ENCODE assay signal across 16 cellular contexts in genomic region chr5:86909461-86909881, GRCh38.
DNase-seq lines count a peak whose midpoint lies in the region; ATAC-seq and TF ChIP-seq lines count a peak whose summit lies in the region.
"Had no signal": no experiment of that assay in that cellular context is flagged by ENCODE, and none has a peak within 500 bp of the region (broad histone marks: within the 10 kb centered on the region; RNA-seq: fewer than 3 reads in every experiment).

No MANE protein-coding gene starts in this region.

- no peak overlapping the region for H3K4me2 ChIP-seq in mesendoderm (ENCODE audit: low read length)

- no peak overlapping the region for H4K8ac ChIP-seq in mesendoderm (ENCODE audit: low read depth, low read length)

- no CpG with 5 or more reads among the region's 3 CpGs for WGBS in mesendoderm (ENCODE audit: extremely low coverage, insufficient coverage, low lambda C conversion rate)

- H3K18ac ChIP-seq in mesendoderm (ENCODE audit: low read length), result no peak overlapping the region

- ATAC-seq in HG03135 (IDR thresholded peaks at IDR 0.05; ENCODE audit: unreplicated experiment) (no peak), HG02852 (IDR thresholded peaks at IDR 0.05; ENCODE audit: unreplicated experiment) (no peak)

- no peak overlapping the region for H3K56ac ChIP-seq in mesendoderm (ENCODE audit: low read length)

- H3K4me3 ChIP-seq in AG09309 (ENCODE audit: control insufficient read depth, low read depth, low read length) (no peak overlapping the region), astrocyte of the cerebellum (ENCODE audit: low read depth, low read length) (no peak overlapping the region), mesendoderm (ENCODE audit: low read length) (no peak overlapping the region)
- H3K4me3 ChIP-seq: psoas muscle had no signal

- no peak overlapping the region for H2AK5ac ChIP-seq in mesendoderm (ENCODE audit: low read length)

- no peak overlapping the region for H2BK5ac ChIP-seq in mesendoderm (ENCODE audit: low read length)

- no peak overlapping the region for H3K27ac ChIP-seq in mesendoderm (ENCODE audit: low read depth, low read length)
- H3K27ac ChIP-seq: psoas muscle had no signal

- no peak overlapping the region for H2BK120ac ChIP-seq in mesendoderm (ENCODE audit: low read depth, low read length)

- in situ Hi-C loops in astrocyte of the cerebellum (cut with HindIII; ENCODE audit: low sequenced_read_pairs), result no loop called here

- H3K4ac ChIP-seq in mesendoderm (ENCODE audit: low read depth, low read length), result no peak overlapping the region

- no peaks in the 10 kb centered on the region for H3K36me3 ChIP-seq in mesendoderm (ENCODE audit: control insufficient read depth, insufficient read depth, low read length)

- no peaks in the 10 kb centered on the region for H3K27me3 ChIP-seq in mesendoderm (ENCODE audit: insufficient read depth, low read length, poor library complexity)

- no peak overlapping the region for H3K23ac ChIP-seq in mesendoderm (ENCODE audit: low read length)

- H3K4me1 ChIP-seq in mesendoderm (ENCODE audit: control insufficient read depth, low read depth, low read length), result no peaks in the 10 kb centered on the region
- H3K4me1 ChIP-seq: psoas muscle had no signal

- H3K79me2 ChIP-seq in mesendoderm (ENCODE audit: control insufficient read depth, insufficient read depth, low read length), result no peaks in the 10 kb centered on the region

- DNase-seq in AG09309 (ENCODE audit: low read depth), result peak; percentile 14
- peak; percentile 94 for DNase-seq in HS-5 (ENCODE audit: low read depth)
- peak; percentile 56 for DNase-seq in astrocyte of the cerebellum (ENCODE audit: low read depth)
- peak; percentile 4 for DNase-seq in mesendoderm
- no peak for DNase-seq in activated naive CD4-positive, alpha-beta T cell (lab: John Stamatoyannopoulos, UW)
- DNase-seq in NCI-H2107 treated with DMSO at 0.1 percent for 48 hours (lab: John Stamatoyannopoulos, UW; ENCODE audit: unreplicated experiment), result no peak
- DNase-seq: activated B cell treated with CpG ODN at 0.5 μM for 24 hours; activated CD8-positive, alpha-beta memory T cell treated with anti-CD3 and anti-CD28 coated beads, Interleukin-2, amount 50 U/mL, for 48 hours; CD4-positive, CD25-positive, alpha-beta regulatory T cell; GF-D8; left cardiac atrium; MM.1S; NCI-H2107; psoas muscle had no signal

- no peak overlapping the region for H4K5ac ChIP-seq in mesendoderm (ENCODE audit: low read length)

- no peak overlapping the region for H2BK15ac ChIP-seq in mesendoderm (replicated peaks; ENCODE audit: low read depth)

- H3K9ac ChIP-seq in mesendoderm (ENCODE audit: low read length), result no peak overlapping the region

- H3K79me1 ChIP-seq in mesendoderm (ENCODE audit: low read length), result no peaks in the 10 kb centered on the region

- no peak for TF ChIP-seq CTCF in AG09309 (IDR thresholded peaks at IDR 0.05; ENCODE audit: control insufficient read depth, insufficient read depth, low read depth, low read length, missing control alignments)
- TF ChIP-seq CTCF in astrocyte of the cerebellum (IDR thresholded peaks at IDR 0.05; ENCODE audit: low read depth, low read length, missing control alignments), result no peak

Comparison
In these comparisons a context has a peak if more than half of its experiments do, and no peak if none do; other contexts are left out.
1. DNase-seq: peak in AG09309 (single experiment), HS-5 (single experiment), astrocyte of the cerebellum (single experiment) and mesendoderm (single experiment); none in activated naive CD4-positive, alpha-beta T cell (0 of 4) and NCI-H2107 treated with DMSO at 0.1 percent for 48 hours (single experiment).